31 cellular contexts compared by ENCODE assay signal in genomic region chr15:72176743-72177142, GRCh38. TPM values are rescaled to one million over a fixed set of nuclear protein-coding genes. Genes with fewer than 3 reads are reported as not detected.
"Had no signal": no experiment of that assay in that cellular context is flagged by ENCODE, and none has a peak within 500 bp of the region (broad histone marks: within the 10 kb centered on the region; RNA-seq: fewer than 3 reads in every experiment).

No MANE protein-coding gene starts in this region.

- H3K27ac Mint-ChIP-seq: activated CD4-positive, alpha-beta memory T cell treated with anti-CD3 and anti-CD28 coated beads, Interleukin-2, amount 10 ng/mL, durations not matched to agents 7 days and 5 days; activated CD4-positive, alpha-beta T cell treated with anti-CD3 and anti-CD28 coated beads, Interleukin-2, amount 10 ng/mL, durations not matched to agents 7 days and 5 days; activated naive CD4-positive, alpha-beta T cell treated with anti-CD3 and anti-CD28 coated beads for 36 hours; activated naive CD4-positive, alpha-beta T cell treated with anti-CD3 and anti-CD28 coated beads, Interleukin-2, amount 50 U/mL, for 24 hours; activated naive CD8-positive, alpha-beta T cell treated with anti-CD3 and anti-CD28 coated beads for 36 hours; activated naive CD8-positive, alpha-beta T cell treated with anti-CD3 and anti-CD28 coated beads, Interleukin-2, amount 50 U/mL, for 24 hours; activated T-helper 1 cell treated with anti-CD3 and anti-CD28 coated beads, Interleukin-12 subunit alpha, Interleukin-12 subunit beta, Interleukin-2, Interleukin-4 antibody, amounts not matched to agents 30 ng/mL and 10 ng/mL and 1 ng/mL, durations not matched to agents 14 hours and 24 hours and 36 hours; activated T-helper 2 cell treated with anti-CD3 and anti-CD28 coated beads, Interferon-gamma antibody, Interleukin-2, Interleukin-4, amounts not matched to agents 10 μg/mL and 5 μg/mL and 100 μg/mL, durations not matched to agents 14 hours and 24 hours and 36 hours; dendritic cell treated with granulocyte-macrophage colony-stimulating factor and Interleukin-4, amounts not matched to agents 40 ng/mL and 50 ng/mL, for 4 days had no signal

- DNase-seq: activated CD4-positive, alpha-beta memory T cell treated with anti-CD3 and anti-CD28 coated beads, Interleukin-2, amount 10 ng/mL, durations not matched to agents 7 days and 5 days; activated CD4-positive, alpha-beta T cell treated with anti-CD3 and anti-CD28 coated beads for 1 hour; activated CD4-positive, alpha-beta T cell treated with anti-CD3 and anti-CD28 coated beads for 4 hours; activated CD4-positive, alpha-beta T cell treated with anti-CD3 and anti-CD28 coated beads, Interleukin-2, amount 10 ng/mL, durations not matched to agents 7 days and 5 days; activated CD4-positive, alpha-beta T cell treated with anti-CD3 and anti-CD28 coated beads, Interleukin-2, amount 50 U/mL, for 4 hours; activated CD8-positive, alpha-beta memory T cell treated with anti-CD3 and anti-CD28 coated beads for 24 hours; activated CD8-positive, alpha-beta memory T cell treated with anti-CD3 and anti-CD28 coated beads, Interleukin-2, amount 50 U/mL, for 4 hours; activated effector memory CD4-positive, alpha-beta T cell treated with anti-CD3 and anti-CD28 coated beads, Interleukin-2, amount 50 U/mL, for 16 hours; activated naive CD4-positive, alpha-beta T cell treated with anti-CD3 and anti-CD28 coated beads for 36 hours; activated naive CD8-positive, alpha-beta T cell treated with anti-CD3 and anti-CD28 coated beads for 36 hours; activated naive CD8-positive, alpha-beta T cell treated with anti-CD3 and anti-CD28 coated beads, Interleukin-2, amount 50 U/mL, for 24 hours; activated T-cell treated with anti-CD3 and anti-CD28 coated beads, Interleukin-2, amount 50 U/mL, for 1 hour; activated T-cell treated with anti-CD3 and anti-CD28 coated beads, Interleukin-2, amount 50 U/mL, for 48 hours; body of pancreas; central memory CD4-positive, alpha-beta T cell; cerebellar nuclear complex; effector CD8-positive, alpha-beta T cell; foreskin keratinocyte; gastrocnemius medialis; glutamatergic neuron; heart left ventricle; T-helper 1 cell; T-helper 2 cell had no signal

- ATAC-seq: activated naive CD8-positive, alpha-beta T cell treated with anti-CD3 and anti-CD28 coated beads, Interleukin-2, amount 50 U/mL, for 24 hours; body of pancreas; esophagus mucosa; foreskin keratinocyte; gastrocnemius medialis had no signal

- H3K36me3 ChIP-seq: adrenal gland, cardiac muscle cell, gastrocnemius medialis, heart left ventricle had no signal

- H3K27ac ChIP-seq: adrenal gland, body of pancreas, cardiac muscle cell, coronary artery, foreskin keratinocyte, gastrocnemius medialis, heart left ventricle had no signal

- H3K4me3 Mint-ChIP-seq: activated CD4-positive, alpha-beta memory T cell treated with anti-CD3 and anti-CD28 coated beads, Interleukin-2, amount 10 ng/mL, durations not matched to agents 7 days and 5 days; activated CD4-positive, alpha-beta T cell treated with anti-CD3 and anti-CD28 coated beads, Interleukin-2, amount 10 ng/mL, durations not matched to agents 7 days and 5 days; activated naive CD4-positive, alpha-beta T cell treated with anti-CD3 and anti-CD28 coated beads for 36 hours; activated naive CD4-positive, alpha-beta T cell treated with anti-CD3 and anti-CD28 coated beads, Interleukin-2, amount 50 U/mL, for 24 hours; activated naive CD8-positive, alpha-beta T cell treated with anti-CD3 and anti-CD28 coated beads for 36 hours; activated naive CD8-positive, alpha-beta T cell treated with anti-CD3 and anti-CD28 coated beads, Interleukin-2, amount 50 U/mL, for 24 hours; activated T-helper 1 cell treated with anti-CD3 and anti-CD28 coated beads, Interleukin-12 subunit alpha, Interleukin-12 subunit beta, Interleukin-2, Interleukin-4 antibody, amounts not matched to agents 30 ng/mL and 10 ng/mL and 1 ng/mL, durations not matched to agents 14 hours and 24 hours and 36 hours; dendritic cell treated with granulocyte-macrophage colony-stimulating factor and Interleukin-4, amounts not matched to agents 40 ng/mL and 50 ng/mL, for 4 days had no signal

- H3K4me1 ChIP-seq: adrenal gland, body of pancreas, foreskin keratinocyte had no signal

- H3K9me3 ChIP-seq: adrenal gland, body of pancreas, gastrocnemius medialis, heart left ventricle had no signal

- H3K36me3 Mint-ChIP-seq: activated naive CD4-positive, alpha-beta T cell treated with anti-CD3 and anti-CD28 coated beads, Interleukin-2, amount 50 U/mL, for 24 hours; activated naive CD8-positive, alpha-beta T cell treated with anti-CD3 and anti-CD28 coated beads for 36 hours had no signal

- H3K4me1 Mint-ChIP-seq: activated CD4-positive, alpha-beta memory T cell treated with anti-CD3 and anti-CD28 coated beads, Interleukin-2, amount 10 ng/mL, durations not matched to agents 7 days and 5 days; activated naive CD4-positive, alpha-beta T cell treated with anti-CD3 and anti-CD28 coated beads, Interleukin-2, amount 50 U/mL, for 24 hours; activated naive CD8-positive, alpha-beta T cell treated with anti-CD3 and anti-CD28 coated beads, Interleukin-2, amount 50 U/mL, for 24 hours had no signal

- H3K27me3 ChIP-seq: adrenal gland, cardiac muscle cell, foreskin keratinocyte, gastrocnemius medialis, heart left ventricle had no signal

- H3K4me3 ChIP-seq: adrenal gland, body of pancreas, cardiac muscle cell, coronary artery, gastrocnemius medialis, heart left ventricle had no signal

- H3K9me3 Mint-ChIP-seq: activated CD4-positive, alpha-beta memory T cell treated with anti-CD3 and anti-CD28 coated beads, Interleukin-2, amount 10 ng/mL, durations not matched to agents 7 days and 5 days; activated CD4-positive, alpha-beta T cell treated with anti-CD3 and anti-CD28 coated beads, Interleukin-2, amount 10 ng/mL, durations not matched to agents 7 days and 5 days; activated naive CD4-positive, alpha-beta T cell treated with anti-CD3 and anti-CD28 coated beads for 36 hours; activated naive CD4-positive, alpha-beta T cell treated with anti-CD3 and anti-CD28 coated beads, Interleukin-2, amount 50 U/mL, for 24 hours; activated naive CD8-positive, alpha-beta T cell treated with anti-CD3 and anti-CD28 coated beads for 36 hours; activated naive CD8-positive, alpha-beta T cell treated with anti-CD3 and anti-CD28 coated beads, Interleukin-2, amount 50 U/mL, for 24 hours; activated T-helper 1 cell treated with anti-CD3 and anti-CD28 coated beads, Interleukin-12 subunit alpha, Interleukin-12 subunit beta, Interleukin-2, Interleukin-4 antibody, amounts not matched to agents 30 ng/mL and 10 ng/mL and 1 ng/mL, durations not matched to agents 14 hours and 24 hours and 36 hours; activated T-helper 2 cell treated with anti-CD3 and anti-CD28 coated beads, Interferon-gamma antibody, Interleukin-2, Interleukin-4, amounts not matched to agents 10 μg/mL and 5 μg/mL and 100 μg/mL, durations not matched to agents 14 hours and 24 hours and 36 hours; dendritic cell treated with granulocyte-macrophage colony-stimulating factor and Interleukin-4, amounts not matched to agents 40 ng/mL and 50 ng/mL, for 4 days had no signal

RNA-seq across cellular contexts. Expression of gene GRAMD2A, which starts 20.8 kb away (rescaled TPM):
- total RNA-seq: activated CD4-positive, alpha-beta memory T cell treated with anti-CD3 and anti-CD28 coated beads, Interleukin-2, amount 10 ng/mL, durations not matched to agents 7 days and 5 days; activated CD4-positive, alpha-beta T cell treated with anti-CD3 and anti-CD28 coated beads, Interleukin-2, amount 10 ng/mL, durations not matched to agents 7 days and 5 days; activated naive CD4-positive, alpha-beta T cell treated with anti-CD3 and anti-CD28 coated beads for 36 hours; activated naive CD8-positive, alpha-beta T cell treated with anti-CD3 and anti-CD28 coated beads for 36 hours; activated T-helper 2 cell treated with anti-CD3 and anti-CD28 coated beads, Interferon-gamma antibody, Interleukin-2, Interleukin-4, amounts not matched to agents 10 μg/mL and 5 μg/mL and 100 μg/mL, durations not matched to agents 14 hours and 24 hours and 36 hours; gastrocnemius medialis had no signal
- polyA plus RNA-seq: cardiac muscle cell had no signal
